Comparison of ENCODE assay signal across 8 cellular contexts in genomic region chr12:6697584-6698351, GRCh38. TPM values are rescaled to one million over a fixed set of nuclear protein-coding genes. Genes with fewer than 3 reads are reported as not detected.
A peak's percentile ranks its signal among the peaks of the same experiment; 100 is the strongest.
DNase-seq lines count a peak whose midpoint lies in the region; ATAC-seq, FAIRE-seq and TF ChIP-seq lines count a peak whose summit lies in the region.

No MANE protein-coding gene starts in this region.

- DNase-seq in DMS53 treated with DMSO at 0.1 percent for 48 hours (lab: John Stamatoyannopoulos, UW; ENCODE audit: unreplicated experiment) (peak; percentile 54), NB4 (ENCODE audit: low read depth) (peak; percentile 52), astrocyte of the hippocampus (ENCODE audit: low read depth, low spot score) (peak; percentile 72), lower lobe of right lung (no peak), cortex of kidney (lab: John Stamatoyannopoulos, UW) (no peak), GM19240 (ENCODE audit: insufficient read length, low spot score) (no peak)

- H3K9me3 ChIP-seq in lower lobe of right lung, result no peaks in the 10 kb centered on the region

- ATAC-seq in lower lobe of right lung (no peak), GM21360 (IDR thresholded peaks at IDR 0.05; ENCODE audit: unreplicated experiment) (no peak)

- peaks cover 11% of the 10 kb centered on the region for H3K4me1 ChIP-seq in lower lobe of right lung

- no peak for TF ChIP-seq POLR2A in NB4 (IDR thresholded peaks at IDR 0.05; ENCODE audit: extremely low read depth, insufficient read length)

- no peaks in the 10 kb centered on the region for H3K36me3 ChIP-seq in lower lobe of right lung

- FAIRE-seq in A204.1 (lab: Jason Lieb, UNC), result peak; percentile 37

- H3K4me3 ChIP-seq in NB4 (ENCODE audit: low read depth, low read length) (no peak overlapping the region), lower lobe of right lung (no peak overlapping the region)

- no peak overlapping the region for H3K27ac ChIP-seq in lower lobe of right lung

- peaks cover 54% of the 10 kb centered on the region for H3K27me3 ChIP-seq in lower lobe of right lung (ENCODE audit: low read depth)

- intact Hi-C loops in lower lobe of right lung (cut with DNase I), result no loop called here

- TF ChIP-seq CTCF in NB4 (IDR thresholded peaks at IDR 0.05; ENCODE audit: low read depth, low read length) (peak; percentile 61), lower lobe of right lung (IDR thresholded peaks at IDR 0.05) (peak; percentile 25)

RNA-seq across cellular contexts. Expression of gene PIANP, which starts 2.8 kb away (rescaled TPM):
- 0.18 TPM for total RNA-seq in lower lobe of right lung

RNA-seq across cellular contexts. Expression of gene ZNF384, which starts 8.6 kb away (rescaled TPM):
- total RNA-seq in lower lobe of right lung, result 48.7 TPM

RNA-seq across cellular contexts. Expression of gene COPS7A, which starts 26.1 kb away (rescaled TPM):
- total RNA-seq in lower lobe of right lung, result 55.1 TPM

RNA-seq across cellular contexts. Expression of gene ING4, which starts 34.8 kb away (rescaled TPM):
- total RNA-seq in lower lobe of right lung, result 41.3 TPM

RNA-seq across cellular contexts. Expression of gene ACRBP, which starts 50.5 kb away (rescaled TPM):
- total RNA-seq in lower lobe of right lung, result 7.2 TPM

Comparison
In these comparisons a context has a peak if more than half of its experiments do, and no peak if none do; other contexts are left out.
1. DNase-seq: peak in DMS53 treated with DMSO at 0.1 percent for 48 hours (single experiment), NB4 (single experiment) and astrocyte of the hippocampus (single experiment); none in lower lobe of right lung (single experiment), cortex of kidney (single experiment) and GM19240 (single experiment).